In the genomic region with DNA sequence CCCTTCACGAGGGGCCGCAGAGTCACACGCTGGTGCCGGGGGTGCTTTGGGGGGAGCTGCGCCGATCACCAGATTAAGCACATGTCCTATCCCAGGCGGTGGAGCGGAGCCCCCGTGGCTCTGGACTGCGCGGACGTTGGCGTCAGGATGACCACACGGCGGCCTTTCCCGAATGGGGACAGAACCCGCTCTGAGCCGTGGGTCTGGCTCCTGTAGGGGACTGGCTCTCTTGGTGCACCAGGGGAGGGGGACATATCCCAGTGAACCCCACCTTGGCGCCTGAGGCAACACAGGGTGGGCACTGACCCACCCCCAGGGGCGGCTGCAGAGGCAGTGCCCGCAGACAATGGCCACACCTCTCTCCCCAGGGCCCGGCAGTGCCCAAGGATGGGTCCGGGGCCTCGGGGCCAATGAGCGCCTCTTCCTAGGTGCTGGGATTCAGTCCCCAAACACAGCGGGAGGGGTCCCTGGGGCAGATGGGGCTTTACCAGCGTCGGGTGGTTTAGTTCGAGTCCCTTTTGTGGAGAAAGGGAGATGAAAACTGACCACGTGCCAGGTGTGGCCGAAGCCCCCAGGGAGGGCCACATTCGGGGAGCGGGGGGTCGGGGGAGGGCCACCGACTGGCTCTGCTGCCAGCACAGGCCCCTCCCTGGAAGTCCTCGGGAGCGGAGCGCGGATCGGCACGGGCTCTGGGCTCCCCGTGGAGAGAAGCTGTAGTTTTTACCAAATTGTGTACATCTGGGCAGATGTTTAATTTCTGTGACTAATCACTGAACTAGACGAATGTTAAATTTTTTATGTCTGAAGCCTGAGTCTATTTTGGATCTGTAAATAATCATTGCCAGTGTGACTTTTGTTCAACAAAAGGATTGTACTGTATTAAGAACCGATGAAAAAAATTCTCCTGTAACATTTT, we compare ENCODE assay signal across 1 cellular context.
TF ChIP-seq lines count a peak whose summit lies in the region.

No MANE protein-coding gene starts in this region.

TF ChIP-seq in IMR-90, 13 proteins besides CTCF, POLR2A, EP300 and RAD21:
- no peak for TF ChIP-seq MXI1 (IDR thresholded peaks at IDR 0.05; ENCODE audit: borderline replicate concordance, low read depth, low read length)
- TF ChIP-seq MAFK (IDR thresholded peaks at IDR 0.05; ENCODE audit: low read depth, low read length): no peak
- peak; percentile 27; the same call in 1 of the 2 replicates for TF ChIP-seq FOS (IDR thresholded peaks at IDR 0.05; ENCODE audit: low read depth, low read length)
- peak; percentile 55 for TF ChIP-seq BHLHE40 (IDR thresholded peaks at IDR 0.05; ENCODE audit: low read depth, low read length)
